In genomic region chr20:34364013-34364382, GRCh38 we compare ENCODE assay signal across 7 cellular contexts. TPM values are rescaled to one million over a fixed set of nuclear protein-coding genes. Genes with fewer than 3 reads are reported as not detected.
A peak's percentile ranks its signal among the peaks of the same experiment; 100 is the strongest.
DNase-seq lines count a peak whose midpoint lies in the region; ATAC-seq and TF ChIP-seq lines count a peak whose summit lies in the region.

No MANE protein-coding gene starts in this region.

- H3K4me1 ChIP-seq in Peyer's patch (peaks cover 0 to 41% (median 5%) of the 10 kb centered on the region in 4 donors), mucosa of descending colon (ENCODE audit: low read depth) (peaks cover 43% of the 10 kb centered on the region)

- intact Hi-C loops in mucosa of descending colon (cut with DNase I, micrococcal nuclease): no loop called here

- H3K36me3 ChIP-seq in Peyer's patch (peaks cover 0 to under 1% (median 0%) of the 10 kb centered on the region in 3 donors), mucosa of descending colon (ENCODE audit: low read depth) (no peaks in the 10 kb centered on the region)

- H3K9me3 ChIP-seq in Peyer's patch: no peaks in the 10 kb centered on the region
- no peaks in the 10 kb centered on the region for H3K9me3 ChIP-seq in mucosa of descending colon

- ATAC-seq in mucosa of descending colon (no peak), GM21619 (IDR thresholded peaks at IDR 0.05; ENCODE audit: unreplicated experiment) (no peak)

- H3K4me3 ChIP-seq in GM12865 (ENCODE audit: low read depth, low read length): peak overlapping the region; percentile 88
- H3K4me3 ChIP-seq in Peyer's patch: peak overlapping the region; percentile 71 to 93 (median 76)
- H3K4me3 ChIP-seq in mucosa of descending colon: peak overlapping the region; percentile 86

- H3K27ac ChIP-seq in Peyer's patch: peak overlapping the region; percentile 80 to 94 (median 88)

- TF ChIP-seq CTCF in GM12865 (IDR thresholded peaks at IDR 0.05; ENCODE audit: insufficient read depth, low read depth, low read length, missing control alignments): no peak
- TF ChIP-seq CTCF in Peyer's patch (IDR thresholded peaks at IDR 0.05): no peak
- no peak for TF ChIP-seq CTCF in mucosa of descending colon (IDR thresholded peaks at IDR 0.05)

- TF ChIP-seq POLR2A in Peyer's patch (IDR thresholded peaks at IDR 0.05): no peak

- peak; percentile 16 for DNase-seq in GM12865 (ENCODE audit: low read depth)
- DNase-seq in Peyer's patch: no peak
- peak; percentile 33 for DNase-seq in dedifferentiated amniotic fluid mesenchymal stem cell (ENCODE audit: extremely low spot score)
- DNase-seq in mucosa of descending colon: peak in 1 of 3 donors; percentile 22
- DNase-seq in ureter (ENCODE audit: low spot score): no peak
- no peak for DNase-seq in HPDE6-E6E7 (ENCODE audit: extremely low spot score)

- H3K27me3 ChIP-seq in Peyer's patch: no peaks in the 10 kb centered on the region

RNA-seq across cellular contexts. Expression of gene ITCH, which starts 0.9 kb away (rescaled TPM):
- total RNA-seq in Peyer's patch (10 to 100 TPM; 43.6 to 69.3 (median 59.8) TPM), mucosa of descending colon (10 to 100 TPM; 60.0 to 81.0 (median 75.0) TPM), ureter (65.0 TPM)

Comparison
In these comparisons a context has a peak if more than half of its experiments do, and no peak if none do; other contexts are left out.
1. DNase-seq: peak in GM12865 (single experiment) and dedifferentiated amniotic fluid mesenchymal stem cell (single experiment); none in Peyer's patch (0 of 3), ureter (single experiment) and HPDE6-E6E7 (single experiment).
2. Peak in every context shown above with its lines, with median percentiles within 50 percentile points of each other: H3K4me3 ChIP-seq.